Comparison of ENCODE assay signal across 8 cellular contexts in genomic region chr11:12111482-12112149, GRCh38. TPM values are rescaled to one million over a fixed set of nuclear protein-coding genes. Genes with fewer than 3 reads are reported as not detected.
DNase-seq lines count a peak whose midpoint lies in the region; ATAC-seq, FAIRE-seq and TF ChIP-seq lines count a peak whose summit lies in the region.

No MANE protein-coding gene starts in this region.

- H3K4me1 ChIP-seq in keratinocyte (ENCODE audit: control insufficient read depth, extremely low read depth, insufficient read depth, low read length): peaks cover 49% of the 10 kb centered on the region

- FAIRE-seq in keratinocyte (lab: Jason Lieb, UNC): no peak

- no peak for ATAC-seq in stimulated activated naive CD8-positive, alpha-beta T cell treated with anti-CD3 and anti-CD28 coated beads, Interleukin-15, amount 100 ng/mL, for 72 hours
- no peak for ATAC-seq in HG03025 (IDR thresholded peaks at IDR 0.05; ENCODE audit: low FRiP score, unreplicated experiment)

- H3K27me3 ChIP-seq in keratinocyte (ENCODE audit: control insufficient read depth, extremely low read depth, insufficient read depth, low read length): no peaks in the 10 kb centered on the region

- H3K27ac ChIP-seq in angular gyrus (ENCODE audit: low read depth, low read length) (peak overlapping the region; percentile 13), keratinocyte (ENCODE audit: control insufficient read depth, insufficient read depth, low read length) (peak overlapping the region; percentile 99)

- no peaks in the 10 kb centered on the region for H3K27me3 Mint-ChIP-seq in stimulated activated naive CD8-positive, alpha-beta T cell treated with anti-CD3 and anti-CD28 coated beads, Interleukin-15, amount 100 ng/mL, for 72 hours

- peak overlapping the region in 1 of 2 donors; percentile 44 for H3K27ac Mint-ChIP-seq in stimulated activated naive CD8-positive, alpha-beta T cell treated with anti-CD3 and anti-CD28 coated beads, Interleukin-15, amount 100 ng/mL, for 72 hours

- in situ Hi-C loops in G401 (cut with HindIII; ENCODE audit: low sequenced_read_pairs): no loop called here

- dilution Hi-C loops in keratinocyte (cut with MboI; ENCODE audit: extremely low pct_ligation_motif_present, low sequenced_read_pairs): no loop called here

- no peak for TF ChIP-seq CTCF in keratinocyte (optimal IDR thresholded peaks at IDR 0.05 in 1 of 3, IDR thresholded peaks at IDR 0.05 in 1 of 3, conservative IDR thresholded peaks at IDR 0.05 in 1 of 3; ENCODE audit: extremely low read depth in 1 of 3, insufficient read depth in 2 of 3, low read length in 3 of 3)

- peak overlapping the region; percentile 84 to 86 for H3K4me3 Mint-ChIP-seq in stimulated activated naive CD8-positive, alpha-beta T cell treated with anti-CD3 and anti-CD28 coated beads, Interleukin-15, amount 100 ng/mL, for 72 hours

- no peaks in the 10 kb centered on the region for H3K9me3 ChIP-seq in keratinocyte (ENCODE audit: control insufficient read depth, low read depth, low read length)

- peaks cover 52% of the 10 kb centered on the region for H3K4me1 Mint-ChIP-seq in stimulated activated naive CD8-positive, alpha-beta T cell treated with anti-CD3 and anti-CD28 coated beads, Interleukin-15, amount 100 ng/mL, for 72 hours

- H3K9me1 ChIP-seq in keratinocyte (ENCODE audit: control insufficient read depth, extremely low read depth, insufficient read depth, low read length): peaks cover 3% of the 10 kb centered on the region

- peak; percentile 19 for DNase-seq in NCI-H2171 treated with DMSO at 0.1 percent for 48 hours (lab: John Stamatoyannopoulos, UW)
- no peak for DNase-seq in NCI-H2171 (lab: John Stamatoyannopoulos, UW)
- DNase-seq in keratinocyte (ENCODE audit: low read depth, low spot score): no peak
- DNase-seq in stimulated activated naive CD8-positive, alpha-beta T cell treated with anti-CD3 and anti-CD28 coated beads, Interleukin-15, amount 100 ng/mL, for 72 hours: no peak
- no peak for DNase-seq in G401 (ENCODE audit: low spot score)
- no peak for DNase-seq in ecto neural progenitor cell (ENCODE audit: low spot score)

- H3K79me2 ChIP-seq in keratinocyte (ENCODE audit: control insufficient read depth, insufficient read depth, low read length): peaks cover 66% of the 10 kb centered on the region

- H3K9me3 Mint-ChIP-seq in stimulated activated naive CD8-positive, alpha-beta T cell treated with anti-CD3 and anti-CD28 coated beads, Interleukin-15, amount 100 ng/mL, for 72 hours: no peaks in the 10 kb centered on the region

- no peak overlapping the region for H2AFZ ChIP-seq in keratinocyte (ENCODE audit: control insufficient read depth, low read length)

- H3K36me3 ChIP-seq in keratinocyte (ENCODE audit: control insufficient read depth in 2 of 2, extremely low read depth in 1 of 2, insufficient read depth in 2 of 2, low read length in 2 of 2): peaks cover 12 to 39% of the 10 kb centered on the region in 2 experiments

- peak overlapping the region; percentile 97 for H3K9ac ChIP-seq in keratinocyte (ENCODE audit: control insufficient read depth, extremely low read depth, insufficient read depth, low read length)

- H3K4me2 ChIP-seq in keratinocyte (ENCODE audit: control insufficient read depth, extremely low read depth, insufficient read depth, low read depth, low read length): peak overlapping the region; percentile 98

- peaks cover 25% of the 10 kb centered on the region for H4K20me1 ChIP-seq in keratinocyte (ENCODE audit: control insufficient read depth, extremely low read depth, insufficient read depth, low read length)

- peak overlapping the region; percentile 70 to 90 (median 89) for H3K4me3 ChIP-seq in keratinocyte (ENCODE audit: control insufficient read depth in 2 of 3, extremely low read depth in 1 of 3, insufficient read depth in 2 of 3, low read depth in 1 of 3, low read length in 3 of 3)

RNA-seq across cellular contexts. Expression of gene MICAL2, which starts 1.2 kb away (rescaled TPM):
- polyA plus RNA-seq in keratinocyte: 72.7 to 124 TPM (median 83.9 TPM) in 3 replicates
- 172 TPM for polyA plus RNA-seq in keratinocyte (2011; ENCODE audit: low read depth)
- 76.6 and 79.2 TPM in 2 replicates for polyA plus RNA-seq in keratinocyte (2011; cell fraction: cytosol; rRNA removed)
- polyA plus RNA-seq in keratinocyte (2011; cell fraction: nucleus; rRNA removed): 175 and 197 TPM in 2 replicates
- polyA plus RNA-seq in keratinocyte (2012; ENCODE audit: low replicate concordance): 52.2 and 143 TPM in 2 replicates
- polyA minus RNA-seq in keratinocyte: 218 to 406 TPM (median 316 TPM) in 3 replicates
- polyA minus RNA-seq in keratinocyte (2011; cell fraction: cytosol; rRNA and poly(A)+ RNA removed): 176 TPM
- polyA minus RNA-seq in keratinocyte (2011; cell fraction: nucleus; rRNA and poly(A)+ RNA removed): 292 and 558 TPM in 2 replicates
- total RNA-seq in G401 (2014; rRNA removed; shearing (Covaris generic)): 12.6 and 21.1 TPM in 2 replicates
